In genomic region chr19:17553256-17553655, GRCh38 we compare ENCODE assay signal across 8 cellular contexts. TPM values are rescaled to one million over a fixed set of nuclear protein-coding genes. Genes with fewer than 3 reads are reported as not detected.
DNase-seq lines count a peak whose midpoint lies in the region; ATAC-seq and TF ChIP-seq lines count a peak whose summit lies in the region.

No MANE protein-coding gene starts in this region.

- no peak overlapping the region for H2BK120ac ChIP-seq in H9 (ENCODE audit: low read depth, low read length, poor library complexity, severe bottlenecking)

- no peak overlapping the region for H3T11ph ChIP-seq in H9 (ENCODE audit: low read length)

- no peak for TF ChIP-seq CTCF in H9 (conservative IDR thresholded peaks at IDR 0.05)
- no peak for TF ChIP-seq CTCF in psoas muscle (IDR thresholded peaks at IDR 0.05)
- TF ChIP-seq CTCF in GM10248 (IDR thresholded peaks at IDR 0.05; ENCODE audit: control extremely low read depth, extremely low read depth, low read depth, missing control alignments) = no peak

- peaks cover 3% of the 10 kb centered on the region for H4K20me1 ChIP-seq in H9 (ENCODE audit: control insufficient read depth, insufficient read depth, insufficient read length)

- no peaks in the 10 kb centered on the region for H3K9me3 ChIP-seq in H9 (ENCODE audit: control insufficient read depth, low read depth, low read length)
- H3K9me3 ChIP-seq in psoas muscle = no peaks in the 10 kb centered on the region

- H3K27me3 Mint-ChIP-seq in H9 (ENCODE audit: low read depth) = peaks cover 9% of the 10 kb centered on the region

- no peak overlapping the region for H3K14ac ChIP-seq in H9 (ENCODE audit: insufficient read depth, low read length)

- intact Hi-C loops in psoas muscle (cut with DNase I) = loop anchor here in 1 of 2 donors (5.0 kb wide), 1 partner anchor 41 kb away; the partner anchor contains the start of gene PGLS

- H4K91ac ChIP-seq in H9 (ENCODE audit: insufficient read length, low read depth, low read length) = no peak overlapping the region

- H3K9ac ChIP-seq in H9 (ENCODE audit: extremely low read depth, insufficient read length, low read length) = peak overlapping the region; percentile 26

- CTCF ChIA-PET in GM10248 (lab: Yijun Ruan, JAX) = interaction anchor here (1.2 to 2.1 kb wide), 7 partner anchors 13 to 105 kb away, joined by 3 to 11 read pairs (median 3); a partner anchor contains a TSS

- H3K4ac ChIP-seq in H9 (ENCODE audit: low read depth, low read length) = no peak overlapping the region

- no peak overlapping the region for H3K18ac ChIP-seq in H9 (ENCODE audit: insufficient read length, low read depth, low read length)

- H3K56ac ChIP-seq in H9 (ENCODE audit: insufficient read length, low read depth, low read length) = no peak overlapping the region

- H3K23me2 ChIP-seq in H9 (ENCODE audit: insufficient read length, low read depth, low read length, poor library complexity, severe bottlenecking) = peaks cover 8% of the 10 kb centered on the region

- H3K4me3 ChIP-seq in psoas muscle = no peak overlapping the region

- no peak overlapping the region for H2AK5ac ChIP-seq in H9 (ENCODE audit: insufficient read length, low read length)

- H3K36me3 ChIP-seq in psoas muscle (ENCODE audit: insufficient read depth in 1 of 2, low read depth in 1 of 2) = peaks cover 0 to 12% of the 10 kb centered on the region in 2 donors

- H2BK15ac ChIP-seq in H9 (ENCODE audit: low read depth, low read length) = no peak overlapping the region

- H3K36me3 Mint-ChIP-seq in H9 (ENCODE audit: insufficient read depth in 1 of 3, low read depth in 3 of 3) = no peaks in the 10 kb centered on the region

- H2BK20ac ChIP-seq in H9 (ENCODE audit: low read depth, low read length, poor library complexity, severe bottlenecking) = no peak overlapping the region

- no CpG with 5 or more reads among the region's 7 CpGs for WGBS in H9 (ENCODE audit: extremely low coverage, insufficient read length, low lambda C conversion rate)
- 4 to 8% (median 7%) methylated on average over 7 of the region's 7 CpGs for WGBS in psoas muscle, 3 donors

- H3K27ac Mint-ChIP-seq in H9 = peak overlapping the region in 2 of 3 experiments; percentile 1 to 65; a peak in 3 of 7 replicates

- H2BK12ac ChIP-seq in H9 (ENCODE audit: insufficient read length, low read depth, low read length) = no peak overlapping the region

- H4K5ac ChIP-seq in H9 (ENCODE audit: insufficient read length, low read depth, low read length) = no peak overlapping the region

- POLR2A ChIA-PET in GM10248 (lab: Yijun Ruan, JAX) = interaction anchor here (0.6 to 1.1 kb wide), 2 partner anchors 42 to 331 kb away, joined by 3 to 5 read pairs; partner anchors contain the start of gene PGLS

- H3K79me2 ChIP-seq in H9 (ENCODE audit: insufficient read depth, low read length) = no peaks in the 10 kb centered on the region

- H3K4me1 Mint-ChIP-seq in H9 = peaks cover 12 to 14% of the 10 kb centered on the region in 2 experiments

- no peak overlapping the region for H2AFZ ChIP-seq in H9 (ENCODE audit: low read length)

- H3K4me1 ChIP-seq in H9 (ENCODE audit: insufficient read depth, low read length) = no peaks in the 10 kb centered on the region; the same call in 1 of the 2 replicates
- peaks cover 21% of the 10 kb centered on the region for H3K4me1 ChIP-seq in psoas muscle

- no peak overlapping the region for H2BK5ac ChIP-seq in H9 (ENCODE audit: insufficient read length, low read length)

- H3K27ac ChIP-seq in H9 (ENCODE audit: insufficient read length, low read depth, low read length) (no peak overlapping the region), psoas muscle (peak overlapping the region; percentile 68)

- H4K8ac ChIP-seq in H9 (replicated peaks; ENCODE audit: insufficient read length, low read depth, low read length) = no peak overlapping the region

- H3K9me3 Mint-ChIP-seq in H9 = peaks cover 0 to 3% of the 10 kb centered on the region in 2 experiments; a peak in 1 of 5 replicates

- H3K79me1 ChIP-seq in H9 (ENCODE audit: insufficient read depth, low read depth, low read length, poor library complexity, severe bottlenecking) = no peaks in the 10 kb centered on the region

- DNase-seq in H9 (peak; percentile 41), RPMI7951 (ENCODE audit: low read depth) (peak; percentile 95), fibroblast of the conjunctiva (ENCODE audit: low read depth) (peak; percentile 90), psoas muscle (peak; percentile 65 to 84), activated gamma-delta T cell (lab: John Stamatoyannopoulos, UW) (no peak), germinal center (ENCODE audit: low spot score) (no peak), GM10248 (ENCODE audit: extremely low spot score) (no peak)

- H3K27me3 ChIP-seq in H9 (ENCODE audit: insufficient read depth, low read length) (no peaks in the 10 kb centered on the region), psoas muscle (ENCODE audit: insufficient read depth in 3 of 3, low read length in 2 of 3) (no peaks in the 10 kb centered on the region)

- peak overlapping the region in 1 of 2 experiments; percentile 31; a peak in 1 of 5 replicates for H3K4me3 Mint-ChIP-seq in H9

- no peak overlapping the region for H3K23ac ChIP-seq in H9 (ENCODE audit: insufficient read length, low read depth, low read length)

- ATAC-seq in psoas muscle (peak; percentile 20 to 43 (median 34)), HG02763 (IDR thresholded peaks at IDR 0.05; ENCODE audit: unreplicated experiment) (no peak)

- peak overlapping the region; percentile 41 for H3K4me2 ChIP-seq in H9 (ENCODE audit: insufficient read depth, insufficient read length, low read length)

RNA-seq across cellular contexts. Expression of gene COLGALT1, which starts 2.2 kb away (rescaled TPM):
- total RNA-seq in H9 (2021) = 45.3 and 48.5 TPM in 2 replicates
- 90.8 and 101 TPM in 2 replicates for total RNA-seq in RPMI7951 (2014; rRNA removed; shearing (Covaris generic))
- 10 to 100 TPM; 19.8 to 27.7 (median 23.3) TPM for total RNA-seq in psoas muscle
- 10 to 100 TPM; 15.3 to 34.8 (median 21.4) TPM for polyA plus RNA-seq in psoas muscle

RNA-seq across cellular contexts. Expression of gene PGLS, which starts 41.8 kb away (rescaled TPM):
- total RNA-seq in H9 (2021) (73.1 and 76.0 TPM in 2 replicates), psoas muscle (10 to 100 TPM; 14.8 to 17.3 (median 16.3) TPM)
- total RNA-seq in RPMI7951 (2014; rRNA removed; shearing (Covaris generic)) = 52.7 and 66.8 TPM in 2 replicates
- 10 to 100 TPM; 11.7 to 53.5 (median 18.3) TPM for polyA plus RNA-seq in psoas muscle

Comparison
In these comparisons a context has a peak if more than half of its experiments do, and no peak if none do; other contexts are left out.
1. DNase-seq: peak in H9 (single experiment), RPMI7951 (single experiment), fibroblast of the conjunctiva (single experiment) and psoas muscle (2 of 2); none in activated gamma-delta T cell (single experiment), germinal center (single experiment) and GM10248 (single experiment).